20 cellular contexts compared by ENCODE assay signal in the genomic region with DNA sequence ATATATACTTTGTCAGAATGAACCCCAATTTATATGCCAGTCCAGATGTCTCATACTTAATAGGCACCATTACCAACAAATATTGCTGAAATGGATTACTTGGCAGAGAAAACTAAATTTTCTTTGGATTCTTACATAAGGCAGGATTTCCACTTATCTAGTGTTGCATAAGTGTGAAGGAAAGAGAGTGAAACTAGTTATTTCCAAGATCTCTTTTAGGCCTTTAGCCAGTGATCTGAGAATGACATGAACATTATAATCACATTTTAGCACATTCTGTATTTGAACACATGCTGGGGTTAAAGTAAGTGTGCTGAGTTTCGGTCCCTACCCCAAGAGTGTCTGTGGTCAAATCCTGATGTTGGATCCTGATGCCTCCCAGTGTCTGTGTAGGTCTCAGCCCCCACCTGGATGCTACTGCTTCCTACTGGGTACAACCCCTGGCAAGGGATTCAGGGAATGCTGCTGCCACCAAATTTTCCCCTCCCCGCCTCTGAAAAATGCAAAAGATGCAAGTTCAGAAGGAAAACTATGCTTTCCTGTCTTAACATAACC. TPM values are rescaled to one million over a fixed set of nuclear protein-coding genes. Genes with fewer than 3 reads are reported as not detected.
DNase-seq lines count a peak whose midpoint lies in the region; ATAC-seq and TF ChIP-seq lines count a peak whose summit lies in the region.
"Had no signal": no experiment of that assay in that cellular context is flagged by ENCODE, and none has a peak within 500 bp of the region (broad histone marks: within the 10 kb centered on the region; RNA-seq: fewer than 3 reads in every experiment).

No MANE protein-coding gene starts in this region.

- H3K27me3 ChIP-seq in right cardiac atrium (ENCODE audit: control insufficient read depth, insufficient read depth): no peaks in the 10 kb centered on the region
- no peaks in the 10 kb centered on the region for H3K27me3 ChIP-seq in prostate gland (replicated peaks; ENCODE audit: insufficient read depth)
- H3K27me3 ChIP-seq: neutrophil, stomach had no signal

- H3K4me3 ChIP-seq in AG10803 (ENCODE audit: low read length) (no peak overlapping the region), right cardiac atrium (ENCODE audit: low read length) (no peak overlapping the region), prostate gland (no peak overlapping the region)
- H3K4me3 ChIP-seq: lung, stomach had no signal

- WGBS in right cardiac atrium: 71% methylated on average over 2 of the region's 2 CpGs
- WGBS in prostate gland: 82% methylated on average over 2 of the region's 2 CpGs

- H3K4me1 Mint-ChIP-seq in chondrocyte (ENCODE audit: low read depth) (peaks cover 23% of the 10 kb centered on the region), osteocyte (ENCODE audit: unreplicated experiment) (peaks cover 25% of the 10 kb centered on the region), CD14-positive monocyte (no peaks in the 10 kb centered on the region)
- H3K4me1 Mint-ChIP-seq: activated CD4-positive, alpha-beta T cell treated with anti-CD3 and anti-CD28 coated beads, Interleukin-2, amount 10 ng/mL, durations not matched to agents 7 days and 5 days; activated naive CD4-positive, alpha-beta T cell treated with anti-CD3 and anti-CD28 coated beads, Interleukin-2, amount 50 U/mL, for 24 hours; B cell had no signal

- DNase-seq in AG10803 (ENCODE audit: low read depth) (peak; percentile 40), chondrocyte (ENCODE audit: low spot score) (no peak), right cardiac atrium (no peak), osteocyte (ENCODE audit: extremely low spot score, unreplicated experiment) (no peak), posterior vena cava (ENCODE audit: low spot score) (no peak), CD14-positive monocyte (ENCODE audit: low spot score) (no peak), prostate gland (ENCODE audit: low spot score) (no peak)
- DNase-seq: activated CD4-positive, alpha-beta T cell treated with anti-CD3 and anti-CD28 coated beads, Interleukin-2, amount 10 ng/mL, durations not matched to agents 7 days and 5 days; GDM1; stimulated activated CD8-positive, alpha-beta memory T cell treated with anti-CD3 and anti-CD28 coated beads, Interleukin-4, amount 100 ng/mL, for 48 hours; stomach; T-helper 9 cell; WERI-Rb-1 had no signal

- no peak for TF ChIP-seq CTCF in AG10803 (conservative IDR thresholded peaks at IDR 0.05; ENCODE audit: low read length)
- no peak for TF ChIP-seq CTCF in chondrocyte (IDR thresholded peaks at IDR 0.05)
- TF ChIP-seq CTCF in osteocyte (IDR thresholded peaks at IDR 0.05): no peak
- TF ChIP-seq CTCF in CD14-positive monocyte (IDR thresholded peaks at IDR 0.05): no peak
- TF ChIP-seq CTCF in prostate gland (IDR thresholded peaks at IDR 0.05): no peak

- H3K27ac ChIP-seq in right cardiac atrium (ENCODE audit: low read length): no peak overlapping the region
- H3K27ac ChIP-seq in prostate gland: no peak overlapping the region
- H3K27ac ChIP-seq: neutrophil, WERI-Rb-1 had no signal

- peak overlapping the region; percentile 58 for H3K27ac Mint-ChIP-seq in chondrocyte (ENCODE audit: unreplicated experiment)
- peak overlapping the region; percentile 54 for H3K27ac Mint-ChIP-seq in osteocyte (ENCODE audit: unreplicated experiment)
- H3K27ac Mint-ChIP-seq in CD14-positive monocyte: no peak overlapping the region
- H3K27ac Mint-ChIP-seq: activated CD4-positive, alpha-beta T cell treated with anti-CD3 and anti-CD28 coated beads, Interleukin-2, amount 10 ng/mL, durations not matched to agents 7 days and 5 days; activated naive CD4-positive, alpha-beta T cell treated with anti-CD3 and anti-CD28 coated beads, Interleukin-2, amount 50 U/mL, for 24 hours; activated T-helper 1 cell treated with anti-CD3 and anti-CD28 coated beads, Interleukin-12 subunit alpha, Interleukin-12 subunit beta, Interleukin-2, Interleukin-4 antibody, amounts not matched to agents 30 ng/mL and 10 ng/mL and 1 ng/mL, durations not matched to agents 14 hours and 24 hours and 36 hours; B cell had no signal

- H3K36me3 Mint-ChIP-seq in chondrocyte (ENCODE audit: low read depth) (peaks cover 10% of the 10 kb centered on the region), osteocyte (ENCODE audit: unreplicated experiment) (peaks cover 10% of the 10 kb centered on the region), CD14-positive monocyte (no peaks in the 10 kb centered on the region)
- H3K36me3 Mint-ChIP-seq: activated naive CD4-positive, alpha-beta T cell treated with anti-CD3 and anti-CD28 coated beads, Interleukin-2, amount 50 U/mL, for 24 hours had no signal

- no peaks in the 10 kb centered on the region for H3K36me3 ChIP-seq in prostate gland
- H3K36me3 ChIP-seq: neutrophil, stomach, WERI-Rb-1 had no signal

- H3K4me1 ChIP-seq in right cardiac atrium (ENCODE audit: control insufficient read depth, insufficient read depth, low read length) (no peaks in the 10 kb centered on the region), prostate gland (replicated peaks) (no peaks in the 10 kb centered on the region)

- no peak overlapping the region for H3K4me3 Mint-ChIP-seq in chondrocyte (ENCODE audit: unreplicated experiment)
- H3K4me3 Mint-ChIP-seq in osteocyte (ENCODE audit: unreplicated experiment): no peak overlapping the region
- H3K4me3 Mint-ChIP-seq in CD14-positive monocyte: no peak overlapping the region
- H3K4me3 Mint-ChIP-seq: activated CD4-positive, alpha-beta T cell treated with anti-CD3 and anti-CD28 coated beads, Interleukin-2, amount 10 ng/mL, durations not matched to agents 7 days and 5 days; activated naive CD4-positive, alpha-beta T cell treated with anti-CD3 and anti-CD28 coated beads, Interleukin-2, amount 50 U/mL, for 24 hours; activated T-helper 1 cell treated with anti-CD3 and anti-CD28 coated beads, Interleukin-12 subunit alpha, Interleukin-12 subunit beta, Interleukin-2, Interleukin-4 antibody, amounts not matched to agents 30 ng/mL and 10 ng/mL and 1 ng/mL, durations not matched to agents 14 hours and 24 hours and 36 hours; B cell had no signal

- H3K9me3 Mint-ChIP-seq in chondrocyte (ENCODE audit: low read depth): no peaks in the 10 kb centered on the region
- H3K9me3 Mint-ChIP-seq in osteocyte (ENCODE audit: unreplicated experiment): peaks cover 3% of the 10 kb centered on the region
- peaks cover 0 to 3% (median 0%) of the 10 kb centered on the region in 7 donors for H3K9me3 Mint-ChIP-seq in CD14-positive monocyte
- H3K9me3 Mint-ChIP-seq: activated CD4-positive, alpha-beta T cell treated with anti-CD3 and anti-CD28 coated beads, Interleukin-2, amount 10 ng/mL, durations not matched to agents 7 days and 5 days; activated naive CD4-positive, alpha-beta T cell treated with anti-CD3 and anti-CD28 coated beads, Interleukin-2, amount 50 U/mL, for 24 hours; activated T-helper 1 cell treated with anti-CD3 and anti-CD28 coated beads, Interleukin-12 subunit alpha, Interleukin-12 subunit beta, Interleukin-2, Interleukin-4 antibody, amounts not matched to agents 30 ng/mL and 10 ng/mL and 1 ng/mL, durations not matched to agents 14 hours and 24 hours and 36 hours had no signal

- ATAC-seq in right cardiac atrium (peak; percentile 37 to 65), HG03280 (IDR thresholded peaks at IDR 0.05; ENCODE audit: unreplicated experiment) (no peak)

- no peaks in the 10 kb centered on the region for H3K9me3 ChIP-seq in right cardiac atrium (ENCODE audit: control insufficient read depth, low read length)
- H3K9me3 ChIP-seq in prostate gland: no peaks in the 10 kb centered on the region
- H3K9me3 ChIP-seq: neutrophil, stomach had no signal

- TF ChIP-seq POLR2A in prostate gland (IDR thresholded peaks at IDR 0.05): no peak

- H3K27me3 Mint-ChIP-seq in chondrocyte (ENCODE audit: low read depth) (no peaks in the 10 kb centered on the region), osteocyte (ENCODE audit: unreplicated experiment) (no peaks in the 10 kb centered on the region), CD14-positive monocyte (ENCODE audit: low read depth in 3 of 3) (peaks cover 2 to 4% (median 3%) of the 10 kb centered on the region in 3 donors)

- intact Hi-C loops in right cardiac atrium (cut with DNase I): no loop called here
- intact Hi-C loops in posterior vena cava (cut with DNase I): no loop called here
- intact Hi-C loops in CD14-positive monocyte (cut with micrococcal nuclease): no loop called here
- intact Hi-C loops in prostate gland (cut with DNase I): no loop called here

RNA-seq across cellular contexts. Expression of a gene that starts 11.2 kb away (rescaled TPM):
- total RNA-seq in chondrocyte (91.8 to 93.0 TPM (median 92.7 TPM) in 3 replicates), right cardiac atrium (10 to 100 TPM in 1 of 4 donors, 1 to 10 TPM in 3; 4.5 to 10.1 (median 5.8) TPM), osteocyte (40.8 and 46.8 TPM in 2 replicates), posterior vena cava (10 to 100 TPM; 31.8 to 46.1 TPM), prostate gland (10 to 100 TPM; 61.6 to 70.7 TPM)
- polyA plus RNA-seq in right cardiac atrium (3.8 TPM), CD14-positive monocyte (not detected)
- total RNA-seq: activated CD4-positive, alpha-beta T cell treated with anti-CD3 and anti-CD28 coated beads, Interleukin-2, amount 10 ng/mL, durations not matched to agents 7 days and 5 days; activated T-helper 1 cell treated with anti-CD3 and anti-CD28 coated beads, Interleukin-12 subunit alpha, Interleukin-12 subunit beta, Interleukin-2, Interleukin-4 antibody, amounts not matched to agents 30 ng/mL and 10 ng/mL and 1 ng/mL, durations not matched to agents 14 hours and 24 hours and 36 hours; B cell; OCI-LY7 had no signal

Comparison
In these comparisons a context has a peak if more than half of its experiments do, and no peak if none do; other contexts are left out.
1. H3K27ac Mint-ChIP-seq: peak in chondrocyte (single experiment) and osteocyte (single experiment); none in CD14-positive monocyte (0 of 7).